Comparison of ENCODE assay signal across 18 cellular contexts in the genomic region with DNA sequence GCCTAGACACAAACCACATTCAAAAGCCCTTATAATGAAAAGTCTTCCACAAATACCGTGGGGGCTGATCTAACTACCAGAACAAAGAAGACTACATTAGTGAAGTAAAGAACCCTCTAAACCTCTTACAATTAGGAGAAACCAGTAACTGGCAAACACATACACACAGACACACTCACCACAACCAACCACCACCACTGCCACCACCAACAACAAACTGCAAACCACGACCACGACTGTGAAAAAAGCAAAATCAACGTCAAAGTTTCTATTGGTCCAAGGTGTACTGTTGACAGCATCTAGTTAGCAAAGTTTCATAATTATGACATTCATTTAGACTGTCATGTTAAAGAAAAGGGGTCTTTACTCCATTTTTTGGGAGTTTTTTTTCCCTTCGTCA. TPM values are rescaled to one million over a fixed set of nuclear protein-coding genes. Genes with fewer than 3 reads are reported as not detected.
DNase-seq lines count a peak whose midpoint lies in the region; ATAC-seq and TF ChIP-seq lines count a peak whose summit lies in the region.
"Had no signal": no experiment of that assay in that cellular context is flagged by ENCODE, and none has a peak within 500 bp of the region (broad histone marks: within the 10 kb centered on the region; RNA-seq: fewer than 3 reads in every experiment).

No MANE protein-coding gene starts in this region.

- peaks cover 54% of the 10 kb centered on the region for H3K4me1 Mint-ChIP-seq in activated naive CD4-positive, alpha-beta T cell treated with anti-CD3 and anti-CD28 coated beads, Interleukin-2, amount 10 ng/mL, durations not matched to agents 7 days and 5 days
- H3K4me1 Mint-ChIP-seq in activated naive CD4-positive, alpha-beta T cell treated with anti-CD3 and anti-CD28 coated beads for 36 hours (ENCODE audit: low read depth): peaks cover 13% of the 10 kb centered on the region
- H3K4me1 Mint-ChIP-seq in activated CD8-positive, alpha-beta T cell treated with anti-CD3 and anti-CD28 coated beads for 36 hours (ENCODE audit: low read depth): peaks cover 40% of the 10 kb centered on the region
- peaks cover 7 to 11% of the 10 kb centered on the region in 2 donors for H3K4me1 Mint-ChIP-seq in immature natural killer cell
- peaks cover 19% of the 10 kb centered on the region for H3K4me1 Mint-ChIP-seq in stimulated activated effector memory CD8-positive, alpha-beta T cell treated with anti-CD3 and anti-CD28 coated beads, Interleukin-12 subunit alpha, Interleukin-12 subunit beta, amount 100 ng/mL, for 72 hours

- no peak overlapping the region for H3K4me3 Mint-ChIP-seq in activated naive CD4-positive, alpha-beta T cell treated with anti-CD3 and anti-CD28 coated beads, Interleukin-2, amount 10 ng/mL, durations not matched to agents 7 days and 5 days
- H3K4me3 Mint-ChIP-seq in activated naive CD4-positive, alpha-beta T cell treated with anti-CD3 and anti-CD28 coated beads for 36 hours: no peak overlapping the region
- H3K4me3 Mint-ChIP-seq in activated CD8-positive, alpha-beta T cell treated with anti-CD3 and anti-CD28 coated beads for 36 hours: no peak overlapping the region
- H3K4me3 Mint-ChIP-seq in immature natural killer cell: no peak overlapping the region
- no peak overlapping the region for H3K4me3 Mint-ChIP-seq in stimulated activated effector memory CD8-positive, alpha-beta T cell treated with anti-CD3 and anti-CD28 coated beads, Interleukin-12 subunit alpha, Interleukin-12 subunit beta, amount 100 ng/mL, for 72 hours
- H3K4me3 Mint-ChIP-seq: central memory CD8-positive, alpha-beta T cell had no signal

- POLR2A ChIA-PET in activated CD8-positive, alpha-beta T cell treated with anti-CD3 and anti-CD28 coated beads for 36 hours (lab: Charles Lee): no interaction called here
- POLR2A ChIA-PET in OCI-LY7 (lab: Charles Lee): interaction anchor here (0.6 kb wide), 2 partner anchors 35 to 1409 kb away, joined by 3 to 5 read pairs; no protein-coding TSS in a partner anchor

- H3K79me2 ChIP-seq in OCI-LY7 (ENCODE audit: insufficient read depth, low read depth, low read length): no peaks in the 10 kb centered on the region

- H2AFZ ChIP-seq in OCI-LY7 (ENCODE audit: low read length): no peak overlapping the region

- CTCF ChIA-PET in activated naive CD4-positive, alpha-beta T cell treated with anti-CD3 and anti-CD28 coated beads, Interleukin-2, amount 10 ng/mL, durations not matched to agents 7 days and 5 days (lab: Charles Lee): interaction anchor here (0.6 to 1.0 kb wide), 2 partner anchors 14 to 185 kb away, joined by 3 to 4 read pairs; no protein-coding TSS in a partner anchor
- CTCF ChIA-PET in activated naive CD4-positive, alpha-beta T cell treated with anti-CD3 and anti-CD28 coated beads for 36 hours (lab: Charles Lee): interaction anchor here (0.6 to 1.4 kb wide), 3 partner anchors 255 to 561 kb away, joined by 3 to 5 read pairs (median 3); no protein-coding TSS in a partner anchor
- CTCF ChIA-PET in activated CD8-positive, alpha-beta T cell treated with anti-CD3 and anti-CD28 coated beads for 36 hours (lab: Charles Lee): interaction anchor here (1.1 kb wide), 1 partner anchor 9 kb away, joined by 3 read pairs; no protein-coding TSS in a partner anchor
- CTCF ChIA-PET in OCI-LY7 (lab: Charles Lee; ENCODE audit: unreplicated experiment): no interaction called here

- H3K27ac ChIP-seq in left lung (no peak overlapping the region), OCI-LY7 (ENCODE audit: low read depth, low read length, poor library complexity, severe bottlenecking) (no peak overlapping the region)
- H3K27ac ChIP-seq: gastroesophageal sphincter had no signal

- DNase-seq in activated naive CD4-positive, alpha-beta T cell treated with anti-CD3 and anti-CD28 coated beads, Interleukin-2, amount 10 ng/mL, durations not matched to agents 7 days and 5 days: peak; percentile 26
- no peak for DNase-seq in activated naive CD4-positive, alpha-beta T cell treated with anti-CD3 and anti-CD28 coated beads for 36 hours
- peak; percentile 37 for DNase-seq in activated CD8-positive, alpha-beta T cell treated with anti-CD3 and anti-CD28 coated beads for 36 hours
- DNase-seq in immature natural killer cell (peak in 2 of 3 donors; percentile 21 to 25), left lung (no peak), OCI-LY7 (ENCODE audit: low spot score) (no peak)
- peak in 1 of 2 donors; percentile 50 for DNase-seq in stimulated activated effector memory CD8-positive, alpha-beta T cell treated with anti-CD3 and anti-CD28 coated beads, Interleukin-12 subunit alpha, Interleukin-12 subunit beta, amount 100 ng/mL, for 72 hours (ENCODE audit: low spot score in 2 of 2)
- DNase-seq: activated CD4-positive, alpha-beta T cell treated with anti-CD3 and anti-CD28 coated beads, Interleukin-2, amount 50 U/mL, for 48 hours; GF-D8; NCI-H526 treated with DMSO at 0.1 percent for 48 hours; occipital lobe; OCI-M1; SIG-M5 had no signal

- no peaks in the 10 kb centered on the region for H4K20me1 ChIP-seq in OCI-LY7 (ENCODE audit: insufficient read depth, low read length)

- H3K9me3 ChIP-seq in left lung (no peaks in the 10 kb centered on the region), OCI-LY7 (ENCODE audit: low read length) (no peaks in the 10 kb centered on the region)
- H3K9me3 ChIP-seq: gastroesophageal sphincter had no signal

- H3K36me3 ChIP-seq in left lung (no peaks in the 10 kb centered on the region), OCI-LY7 (ENCODE audit: insufficient read depth, low read length) (no peaks in the 10 kb centered on the region)
- H3K36me3 ChIP-seq: gastroesophageal sphincter had no signal

- peaks cover 38 to 68% of the 10 kb centered on the region in 2 donors for H3K27me3 ChIP-seq in left lung

- intact Hi-C loops in activated naive CD4-positive, alpha-beta T cell treated with anti-CD3 and anti-CD28 coated beads for 36 hours (cut with micrococcal nuclease): no loop called here
- intact Hi-C loops in activated CD8-positive, alpha-beta T cell treated with anti-CD3 and anti-CD28 coated beads for 36 hours (cut with micrococcal nuclease): no loop called here
- intact Hi-C loops in left lung (cut with DNase I) (no loop called here), OCI-LY7 (cut with micrococcal nuclease; ENCODE audit: unreplicated experiment) (no loop called here)

- no peaks in the 10 kb centered on the region for H3K9me2 ChIP-seq in OCI-LY7 (ENCODE audit: insufficient read depth, low read length)

- no peak overlapping the region for H3K27ac Mint-ChIP-seq in activated naive CD4-positive, alpha-beta T cell treated with anti-CD3 and anti-CD28 coated beads, Interleukin-2, amount 10 ng/mL, durations not matched to agents 7 days and 5 days
- H3K27ac Mint-ChIP-seq in activated naive CD4-positive, alpha-beta T cell treated with anti-CD3 and anti-CD28 coated beads for 36 hours: no peak overlapping the region
- no peak overlapping the region for H3K27ac Mint-ChIP-seq in activated CD8-positive, alpha-beta T cell treated with anti-CD3 and anti-CD28 coated beads for 36 hours
- no peak overlapping the region for H3K27ac Mint-ChIP-seq in immature natural killer cell
- no peak overlapping the region for H3K27ac Mint-ChIP-seq in stimulated activated effector memory CD8-positive, alpha-beta T cell treated with anti-CD3 and anti-CD28 coated beads, Interleukin-12 subunit alpha, Interleukin-12 subunit beta, amount 100 ng/mL, for 72 hours

- no peak for TF ChIP-seq CTCF in activated CD8-positive, alpha-beta T cell treated with anti-CD3 and anti-CD28 coated beads for 36 hours (IDR thresholded peaks at IDR 0.05)
- TF ChIP-seq CTCF in left lung (IDR thresholded peaks at IDR 0.05): no peak
- TF ChIP-seq CTCF in OCI-LY7 (conservative IDR thresholded peaks at IDR 0.05; ENCODE audit: low read length): no peak

- peaks cover 0 to 16% of the 10 kb centered on the region in 2 donors for H3K4me1 ChIP-seq in left lung
- H3K4me1 ChIP-seq in OCI-LY7 (ENCODE audit: insufficient read depth, low read length, poor library complexity, severe bottlenecking): no peaks in the 10 kb centered on the region

- no peaks in the 10 kb centered on the region for H3K9me3 Mint-ChIP-seq in activated naive CD4-positive, alpha-beta T cell treated with anti-CD3 and anti-CD28 coated beads, Interleukin-2, amount 10 ng/mL, durations not matched to agents 7 days and 5 days
- no peaks in the 10 kb centered on the region for H3K9me3 Mint-ChIP-seq in activated naive CD4-positive, alpha-beta T cell treated with anti-CD3 and anti-CD28 coated beads for 36 hours
- H3K9me3 Mint-ChIP-seq in activated CD8-positive, alpha-beta T cell treated with anti-CD3 and anti-CD28 coated beads for 36 hours: no peaks in the 10 kb centered on the region
- H3K9me3 Mint-ChIP-seq in immature natural killer cell: peaks cover 0 to under 1% (median 0%) of the 10 kb centered on the region in 6 donors
- H3K9me3 Mint-ChIP-seq in stimulated activated effector memory CD8-positive, alpha-beta T cell treated with anti-CD3 and anti-CD28 coated beads, Interleukin-12 subunit alpha, Interleukin-12 subunit beta, amount 100 ng/mL, for 72 hours: no peaks in the 10 kb centered on the region
- H3K9me3 Mint-ChIP-seq: central memory CD8-positive, alpha-beta T cell had no signal

- H3K36me3 Mint-ChIP-seq in activated naive CD4-positive, alpha-beta T cell treated with anti-CD3 and anti-CD28 coated beads, Interleukin-2, amount 10 ng/mL, durations not matched to agents 7 days and 5 days: peaks cover 8% of the 10 kb centered on the region
- H3K36me3 Mint-ChIP-seq in activated naive CD4-positive, alpha-beta T cell treated with anti-CD3 and anti-CD28 coated beads for 36 hours (ENCODE audit: low read depth): no peaks in the 10 kb centered on the region
- no peaks in the 10 kb centered on the region for H3K36me3 Mint-ChIP-seq in activated CD8-positive, alpha-beta T cell treated with anti-CD3 and anti-CD28 coated beads for 36 hours (ENCODE audit: low read depth)
- no peaks in the 10 kb centered on the region for H3K36me3 Mint-ChIP-seq in immature natural killer cell
- H3K36me3 Mint-ChIP-seq in stimulated activated effector memory CD8-positive, alpha-beta T cell treated with anti-CD3 and anti-CD28 coated beads, Interleukin-12 subunit alpha, Interleukin-12 subunit beta, amount 100 ng/mL, for 72 hours: no peaks in the 10 kb centered on the region

- no peak overlapping the region for H3K4me3 ChIP-seq in left lung
- H3K4me3 ChIP-seq in OCI-LY7 (ENCODE audit: low read depth, low read length, poor library complexity, severe bottlenecking): no peak overlapping the region
- H3K4me3 ChIP-seq: gastroesophageal sphincter had no signal

- H3K27me3 Mint-ChIP-seq in activated naive CD4-positive, alpha-beta T cell treated with anti-CD3 and anti-CD28 coated beads, Interleukin-2, amount 10 ng/mL, durations not matched to agents 7 days and 5 days: peaks cover 54% of the 10 kb centered on the region
- peaks cover 58% of the 10 kb centered on the region for H3K27me3 Mint-ChIP-seq in activated naive CD4-positive, alpha-beta T cell treated with anti-CD3 and anti-CD28 coated beads for 36 hours (ENCODE audit: low read depth)
- H3K27me3 Mint-ChIP-seq in activated CD8-positive, alpha-beta T cell treated with anti-CD3 and anti-CD28 coated beads for 36 hours: peaks cover 66% of the 10 kb centered on the region
- H3K27me3 Mint-ChIP-seq in immature natural killer cell (ENCODE audit: low read depth in 3 of 3): peaks cover 14 to 40% (median 39%) of the 10 kb centered on the region in 3 donors

- no peak for ATAC-seq in activated CD8-positive, alpha-beta T cell treated with anti-CD3 and anti-CD28 coated beads for 36 hours
- peak; percentile 44 for ATAC-seq in stimulated activated effector memory CD8-positive, alpha-beta T cell treated with anti-CD3 and anti-CD28 coated beads, Interleukin-12 subunit alpha, Interleukin-12 subunit beta, amount 100 ng/mL, for 72 hours
- ATAC-seq in left lung: no peak
- no peak for ATAC-seq in esophagus mucosa
- ATAC-seq: gastroesophageal sphincter, sciatic nerve had no signal

- no peak overlapping the region for H3K4me2 ChIP-seq in OCI-LY7 (ENCODE audit: low read length)

- BruUV-seq in OCI-LY7 (replicated peaks; lab: Mats Ljungman, UMichigan): no TSS peak

RNA-seq across cellular contexts. Expression of a gene that starts 2.7 kb away (rescaled TPM):
- total RNA-seq in activated naive CD4-positive, alpha-beta T cell treated with anti-CD3 and anti-CD28 coated beads for 36 hours: under 1 TPM; 0.57 to 0.67 TPM
- total RNA-seq in activated CD8-positive, alpha-beta T cell treated with anti-CD3 and anti-CD28 coated beads for 36 hours: under 1 TPM; 0.18 to 0.22 TPM
- not detected for polyA plus RNA-seq in immature natural killer cell
- total RNA-seq in left lung (1 to 10 TPM; 4.9 to 5.8 TPM), OCI-LY7 (2022) (not detected in 2 replicates), esophagus mucosa (0.20 TPM)
- not detected in 2 replicates for total RNA-seq in OCI-LY7 (2014; rRNA removed; shearing (Covaris generic))
- polyA plus RNA-seq: CD14-positive monocyte had no signal

RNA-seq across cellular contexts. Expression of a gene that starts 27.6 kb away (rescaled TPM):
- 10 to 100 TPM; 39.1 to 41.3 TPM for total RNA-seq in activated naive CD4-positive, alpha-beta T cell treated with anti-CD3 and anti-CD28 coated beads for 36 hours
- 10 to 100 TPM; 37.2 to 37.8 TPM for total RNA-seq in activated CD8-positive, alpha-beta T cell treated with anti-CD3 and anti-CD28 coated beads for 36 hours
- 100 to 1,000 TPM in 2 of 3 donors, 10 to 100 TPM in 1; 91.5 to 140 (median 130) TPM for polyA plus RNA-seq in immature natural killer cell
- total RNA-seq in left lung (10 to 100 TPM; 31.5 to 39.8 TPM), OCI-LY7 (2022) (48.3 and 57.6 TPM in 2 replicates), esophagus mucosa (18.5 TPM)
- total RNA-seq in OCI-LY7 (2014; rRNA removed; shearing (Covaris generic)): 38.0 and 52.1 TPM in 2 replicates

RNA-seq across cellular contexts. Expression of a gene that starts 28.0 kb away (rescaled TPM):
- 10 to 100 TPM; 56.6 to 57.8 TPM for total RNA-seq in activated naive CD4-positive, alpha-beta T cell treated with anti-CD3 and anti-CD28 coated beads for 36 hours
- 100 to 1,000 TPM; 102 to 107 TPM for total RNA-seq in activated CD8-positive, alpha-beta T cell treated with anti-CD3 and anti-CD28 coated beads for 36 hours
- 10 to 100 TPM; 63.7 to 96.1 (median 71.7) TPM for polyA plus RNA-seq in immature natural killer cell
- total RNA-seq in left lung: 10 to 100 TPM; 77.1 to 89.2 TPM
- 76.0 and 111 TPM in 2 replicates for total RNA-seq in OCI-LY7 (2014; rRNA removed; shearing (Covaris generic))
- 89.5 and 103 TPM in 2 replicates for total RNA-seq in OCI-LY7 (2022)
- total RNA-seq in esophagus mucosa: 88.6 TPM

Comparison
In these comparisons a context has a peak if more than half of its experiments do, and no peak if none do; other contexts are left out.
1. DNase-seq: peak in activated naive CD4-positive, alpha-beta T cell treated with anti-CD3 and anti-CD28 coated beads, Interleukin-2, amount 10 ng/mL, durations not matched to agents 7 days and 5 days (single experiment), activated CD8-positive, alpha-beta T cell treated with anti-CD3 and anti-CD28 coated beads for 36 hours (single experiment) and immature natural killer cell (2 of 3); none in activated naive CD4-positive, alpha-beta T cell treated with anti-CD3 and anti-CD28 coated beads for 36 hours (single experiment), left lung (0 of 2) and OCI-LY7 (single experiment).